Comparison of ENCODE assay signal across 22 cellular contexts in the genomic region with DNA sequence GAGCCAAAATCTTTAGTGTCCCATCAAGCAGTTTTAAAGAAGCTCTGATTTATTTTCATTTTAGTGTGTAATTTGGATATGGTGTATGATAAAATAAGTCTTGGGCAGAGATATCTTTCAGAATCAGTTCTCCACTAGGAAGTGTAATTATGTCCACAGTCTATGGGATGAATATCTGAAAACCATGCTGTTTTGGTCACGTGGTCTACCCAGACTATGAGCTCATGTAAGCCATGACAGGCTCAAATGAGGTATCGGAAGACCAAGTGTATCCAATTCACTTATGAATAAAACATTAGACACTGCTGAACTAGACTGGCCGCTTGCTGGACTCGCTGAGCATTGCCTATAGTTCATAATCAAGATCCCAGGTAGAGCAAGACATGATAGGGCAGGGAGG. TPM values are rescaled to one million over a fixed set of nuclear protein-coding genes. Genes with fewer than 3 reads are reported as not detected.
"Had no signal": no experiment of that assay in that cellular context is flagged by ENCODE, and none has a peak within 500 bp of the region (broad histone marks: within the 10 kb centered on the region; RNA-seq: fewer than 3 reads in every experiment).

No MANE protein-coding gene starts in this region.

- FAIRE-seq: RCC 7860 had no signal

- H3K9me3 ChIP-seq: SJSA1 had no signal

- H3K4me3 Mint-ChIP-seq: IgD-negative memory B cell had no signal

- DNase-seq: KBM-7, NCI-H1048, NCI-H1105, NCI-H1436 treated with DMSO at 0.1 percent for 48 hours, NCI-H187, NCI-H2029, NCI-H2171, NCI-H226, NCI-H446 treated with DMSO at 0.1 percent for 48 hours, NCI-H510A treated with DMSO at 0.1 percent for 48 hours, NCI-H774, Right ventricle myocardium superior, RPMI8226, SIG-M5 had no signal

- H3K27ac ChIP-seq: SJSA1, SK-N-MC had no signal

- H3K27ac Mint-ChIP-seq: IgD-negative memory B cell had no signal

- H3K4me3 ChIP-seq: SJSA1, SK-N-MC had no signal

- H3K4me1 Mint-ChIP-seq: IgD-negative memory B cell had no signal

- H3K36me3 Mint-ChIP-seq: IgD-negative memory B cell had no signal

- H3K36me3 ChIP-seq: SJSA1 had no signal

- H3K27me3 ChIP-seq: SJSA1 had no signal

- H3K9me3 Mint-ChIP-seq: IgD-negative memory B cell had no signal

RNA-seq across cellular contexts. Expression of a gene that starts 50.5 kb away (rescaled TPM):
- total RNA-seq: HT1080; LHCN-M2; MCF 10A; T-helper 1 cell treated with Interleukin-12 subunit alpha and Interleukin-12 subunit beta and Interleukin-4 antibody, amounts not matched to agents 30 ng/mL and 1 ng/mL, for 36 hours had no signal
- polyA plus RNA-seq: IgD-negative memory B cell had no signal
